16 cellular contexts compared by ENCODE assay signal in genomic region chr10:24685958-24686540, GRCh38. TPM values are rescaled to one million over a fixed set of nuclear protein-coding genes. Genes with fewer than 3 reads are reported as not detected.
DNase-seq lines count a peak whose midpoint lies in the region; ATAC-seq and TF ChIP-seq lines count a peak whose summit lies in the region.
"Had no signal": no experiment of that assay in that cellular context is flagged by ENCODE, and none has a peak within 500 bp of the region (broad histone marks: within the 10 kb centered on the region; RNA-seq: fewer than 3 reads in every experiment).

No MANE protein-coding gene starts in this region.

- intact Hi-C loops in adrenal gland (cut with DNase I) = no loop called here

- H3K9me3 ChIP-seq in GM23248 (ENCODE audit: low read depth) = no peaks in the 10 kb centered on the region
- no peaks in the 10 kb centered on the region for H3K9me3 ChIP-seq in adrenal gland (replicated peaks in 1 of 3)
- no peaks in the 10 kb centered on the region for H3K9me3 ChIP-seq in trophoblast cell (ENCODE audit: insufficient read depth, low read depth, low read length)

- WGBS in GM23248 (ENCODE audit: low coverage in 1 of 2, low lambda C conversion rate in 2 of 2, missing lambda C conversion rate in 2 of 2), 2 experiments = 50 to 52% methylated on average over 4 of the region's 4 CpGs
- 41 to 55% (median 48%) methylated on average over 4 of the region's 4 CpGs for WGBS in adrenal gland, 4 donors
- WGBS in trophoblast cell (ENCODE audit: extremely low coverage, insufficient coverage, insufficient read length) = no CpG with 5 or more reads among the region's 4 CpGs

- in situ Hi-C loops in GM23248 (cut with MboI) = no loop called here

- no peaks in the 10 kb centered on the region for H3K9me2 ChIP-seq in GM23248 (ENCODE audit: insufficient read depth)

- no peak overlapping the region for H4K12ac ChIP-seq in trophoblast cell (ENCODE audit: low read depth, low read length)

- no peak overlapping the region for H4K91ac ChIP-seq in trophoblast cell (ENCODE audit: low read depth, low read length)

- TF ChIP-seq CTCF in adrenal gland (IDR thresholded peaks at IDR 0.05) (no peak), fibroblast of the aortic adventitia (IDR thresholded peaks at IDR 0.05; ENCODE audit: insufficient read depth, low read length) (no peak)

- H3K4me1 ChIP-seq in GM23248 (ENCODE audit: insufficient read depth) = peaks cover 18% of the 10 kb centered on the region
- H3K4me1 ChIP-seq in adrenal gland (replicated peaks in 1 of 2) = peaks cover 8 to 56% of the 10 kb centered on the region in 2 donors
- no peaks in the 10 kb centered on the region for H3K4me1 ChIP-seq in trophoblast cell (ENCODE audit: control insufficient read depth in 1 of 2, insufficient read depth in 2 of 2, low read length in 2 of 2)

- peaks cover 9% of the 10 kb centered on the region for H3K4me1 Mint-ChIP-seq in stimulated activated memory B cell treated with anti-CD40 and anti-IgM and Interleukin-4, amounts not matched to agents 10 μg/mL and 1 μg/mL and 100 μg/mL, for 72 hours

- no peak overlapping the region for H3K4me3 Mint-ChIP-seq in stimulated activated memory B cell treated with anti-CD40 and anti-IgM and Interleukin-4, amounts not matched to agents 10 μg/mL and 1 μg/mL and 100 μg/mL, for 72 hours
- H3K4me3 Mint-ChIP-seq: activated CD4-positive, alpha-beta T cell treated with anti-CD3 and anti-CD28 coated beads, Interleukin-2, amount 10 ng/mL, durations not matched to agents 7 days and 5 days; activated T-cell treated with anti-CD3 and anti-CD28 coated beads, Interleukin-2, amount 50 U/mL, for 24 hours; immature natural killer cell; mesothelial cell of epicardium had no signal

- no peak overlapping the region for H3K14ac ChIP-seq in trophoblast cell (ENCODE audit: low read length)

- no peak overlapping the region for H2AK5ac ChIP-seq in trophoblast cell (ENCODE audit: low read length)

- H3K4ac ChIP-seq in trophoblast cell (ENCODE audit: low read depth, low read length) = peak overlapping the region; percentile 69

- H2BK5ac ChIP-seq in trophoblast cell (ENCODE audit: low read depth, low read length, poor library complexity) = no peak overlapping the region

- H2AFZ ChIP-seq in GM23248 (no peak overlapping the region), trophoblast cell (ENCODE audit: insufficient read depth, low read length, poor library complexity) (no peak overlapping the region)
- H2AFZ ChIP-seq: parathyroid adenoma had no signal

- H3K4me2 ChIP-seq in GM23248 (ENCODE audit: unreplicated experiment) (peak overlapping the region; percentile 9), trophoblast cell (ENCODE audit: low read length) (no peak overlapping the region)

- H3K79me2 ChIP-seq in GM23248 (ENCODE audit: insufficient read depth) (peaks cover 100% of the 10 kb centered on the region), trophoblast cell (ENCODE audit: control insufficient read depth, insufficient read depth, low read length, poor library complexity) (peaks cover 1% of the 10 kb centered on the region)

- no peaks in the 10 kb centered on the region for H3K9me3 Mint-ChIP-seq in stimulated activated memory B cell treated with anti-CD40 and anti-IgM and Interleukin-4, amounts not matched to agents 10 μg/mL and 1 μg/mL and 100 μg/mL, for 72 hours
- H3K9me3 Mint-ChIP-seq: activated CD4-positive, alpha-beta T cell treated with anti-CD3 and anti-CD28 coated beads, Interleukin-2, amount 10 ng/mL, durations not matched to agents 7 days and 5 days; activated T-cell treated with anti-CD3 and anti-CD28 coated beads, Interleukin-2, amount 50 U/mL, for 24 hours; immature natural killer cell; mesothelial cell of epicardium had no signal

- no peak overlapping the region for H3K23ac ChIP-seq in trophoblast cell (ENCODE audit: low read length)

- H3K9ac ChIP-seq in GM23248 (no peak overlapping the region), trophoblast cell (ENCODE audit: low read length) (no peak overlapping the region)
- H3K9ac ChIP-seq: parathyroid adenoma had no signal

- H3K36me3 ChIP-seq in GM23248 (ENCODE audit: low read depth) (0 out of 2 replicates have a peak, but pooled peaks cover 5% of the 10 kb centered on the region), adrenal gland (replicated peaks in 1 of 2) (no peaks in the 10 kb centered on the region), trophoblast cell (ENCODE audit: control insufficient read depth in 1 of 2, insufficient read depth in 2 of 2, low read length in 2 of 2) (peaks cover 0 to 6% of the 10 kb centered on the region in 2 experiments)

- H2BK12ac ChIP-seq in trophoblast cell (ENCODE audit: low read length) = no peak overlapping the region

- H3F3A ChIP-seq in GM23248 (ENCODE audit: insufficient read depth) = peaks cover 28% of the 10 kb centered on the region; the same call in 1 of the 2 replicates

- no peak overlapping the region; the same call in 1 of the 2 replicates for H3K27ac ChIP-seq in GM23248
- peak overlapping the region in 1 of 5 donors; percentile 0 for H3K27ac ChIP-seq in adrenal gland
- no peak overlapping the region for H3K27ac ChIP-seq in trophoblast cell (ENCODE audit: low read depth, low read length)
- H3K27ac ChIP-seq: parathyroid adenoma, RWPE1 had no signal

- peak; percentile 57 for DNase-seq in GM23248
- peak in 5 of 7 donors; percentile 33 to 56 (median 41) for DNase-seq in adrenal gland
- peak; percentile 88 for DNase-seq in fibroblast of the aortic adventitia (ENCODE audit: low read depth)
- no peak for DNase-seq in trophoblast cell
- DNase-seq in HuH-7.5 (ENCODE audit: low spot score) = no peak
- no peak for DNase-seq in LoVo (ENCODE audit: low spot score)
- DNase-seq: activated CD4-positive, alpha-beta T cell treated with anti-CD3 and anti-CD28 coated beads, Interleukin-2, amount 10 ng/mL, durations not matched to agents 7 days and 5 days; activated T-cell treated with anti-CD3 and anti-CD28 coated beads, Interleukin-2, amount 50 U/mL, for 24 hours; immature natural killer cell; NCI-H82; T1000 had no signal

- no peak overlapping the region for H2BK120ac ChIP-seq in trophoblast cell (ENCODE audit: insufficient read depth, low read length, poor library complexity)

- no peaks in the 10 kb centered on the region for H3K27me3 ChIP-seq in GM23248 (replicated peaks; ENCODE audit: insufficient read depth)
- H3K27me3 ChIP-seq in adrenal gland = no peaks in the 10 kb centered on the region
- H3K27me3 ChIP-seq in trophoblast cell (ENCODE audit: insufficient read depth, low read length) = no peaks in the 10 kb centered on the region

- ATAC-seq in stimulated activated memory B cell treated with anti-CD40 and anti-IgM and Interleukin-4, amounts not matched to agents 10 μg/mL and 1 μg/mL and 100 μg/mL, for 72 hours = no peak
- no peak for ATAC-seq in GM18502 (IDR thresholded peaks at IDR 0.05; ENCODE audit: poor library complexity, unreplicated experiment)

- H3K79me1 ChIP-seq in trophoblast cell (ENCODE audit: low read length) = no peaks in the 10 kb centered on the region

- no peak overlapping the region for H3K27ac Mint-ChIP-seq in stimulated activated memory B cell treated with anti-CD40 and anti-IgM and Interleukin-4, amounts not matched to agents 10 μg/mL and 1 μg/mL and 100 μg/mL, for 72 hours
- H3K27ac Mint-ChIP-seq: activated CD4-positive, alpha-beta T cell treated with anti-CD3 and anti-CD28 coated beads, Interleukin-2, amount 10 ng/mL, durations not matched to agents 7 days and 5 days; activated T-cell treated with anti-CD3 and anti-CD28 coated beads, Interleukin-2, amount 50 U/mL, for 24 hours; immature natural killer cell; mesothelial cell of epicardium had no signal

- no peak overlapping the region for H3K18ac ChIP-seq in trophoblast cell (ENCODE audit: low read length)

- no peaks in the 10 kb centered on the region for H3K27me3 Mint-ChIP-seq in stimulated activated memory B cell treated with anti-CD40 and anti-IgM and Interleukin-4, amounts not matched to agents 10 μg/mL and 1 μg/mL and 100 μg/mL, for 72 hours
- H3K27me3 Mint-ChIP-seq: activated CD4-positive, alpha-beta T cell treated with anti-CD3 and anti-CD28 coated beads, Interleukin-2, amount 10 ng/mL, durations not matched to agents 7 days and 5 days; activated T-cell treated with anti-CD3 and anti-CD28 coated beads, Interleukin-2, amount 50 U/mL, for 24 hours had no signal

- H3K36me3 Mint-ChIP-seq in stimulated activated memory B cell treated with anti-CD40 and anti-IgM and Interleukin-4, amounts not matched to agents 10 μg/mL and 1 μg/mL and 100 μg/mL, for 72 hours = no peaks in the 10 kb centered on the region

- no peak overlapping the region for H4K8ac ChIP-seq in trophoblast cell (ENCODE audit: low read depth, low read length)

- no peak for TF ChIP-seq POLR2A in adrenal gland (IDR thresholded peaks at IDR 0.05)

- peaks cover 22% of the 10 kb centered on the region; the same call in 1 of the 2 replicates for H4K20me1 ChIP-seq in GM23248 (ENCODE audit: insufficient read depth)

- H3K4me3 ChIP-seq in GM23248 = no peak overlapping the region
- H3K4me3 ChIP-seq in adrenal gland = no peak overlapping the region
- H3K4me3 ChIP-seq in fibroblast of the aortic adventitia (ENCODE audit: low read depth, low read length) = no peak overlapping the region
- no peak overlapping the region for H3K4me3 ChIP-seq in trophoblast cell (ENCODE audit: low read depth, low read length)

RNA-seq across cellular contexts. Expression of gene ARHGAP21, which starts 37.6 kb away (rescaled TPM):
- 95.7 and 176 TPM in 2 replicates for total RNA-seq in GM23248 (2014; rRNA removed; shearing (Covaris generic))
- polyA plus RNA-seq in GM23248 (2016; fragmentation: Nextera tagmentation; extraction: Ambion mirVana) (26.4 and 28.7 TPM in 2 replicates), adrenal gland (10 to 100 TPM; 45.2 to 74.1 (median 66.6) TPM)
- total RNA-seq in adrenal gland (100 to 1,000 TPM in 5 of 8 donors, 10 to 100 TPM in 3; 80.4 to 160 (median 122) TPM), fibroblast of the aortic adventitia (ENCODE audit: low replicate concordance) (113 and 252 TPM in 2 replicates)
- polyA plus RNA-seq in trophoblast cell (2013) = 65.0 and 66.8 TPM in 2 replicates

Comparison
In these comparisons a context has a peak if more than half of its experiments do, and no peak if none do; other contexts are left out.
1. DNase-seq: peak in GM23248 (single experiment), adrenal gland (5 of 7) and fibroblast of the aortic adventitia (single experiment); none in trophoblast cell (0 of 2), HuH-7.5 (single experiment) and LoVo (single experiment).